In genomic region chr5:132854992-132855391, GRCh38 we compare ENCODE assay signal across 7 cellular contexts. TPM values are rescaled to one million over a fixed set of nuclear protein-coding genes. Genes with fewer than 3 reads are reported as not detected.
"Had no signal": no experiment of that assay in that cellular context is flagged by ENCODE, and none has a peak within 500 bp of the region (broad histone marks: within the 10 kb centered on the region; RNA-seq: fewer than 3 reads in every experiment).

No MANE protein-coding gene starts in this region.

RNA-seq across cellular contexts. Expression of gene GDF9, which starts 11.3 kb away (rescaled TPM):
- total RNA-seq: activated T-helper 2 cell treated with anti-CD3 and anti-CD28 coated beads, Interferon-gamma antibody, Interleukin-2, Interleukin-4, amounts not matched to agents 10 μg/mL and 5 μg/mL and 100 μg/mL, durations not matched to agents 14 hours and 24 hours and 36 hours; ascending aorta had no signal

RNA-seq across cellular contexts. Expression of gene SOWAHA, which starts 41.9 kb away (rescaled TPM):
- total RNA-seq: activated CD4-positive, alpha-beta T cell treated with anti-CD3 and anti-CD28 coated beads, Interleukin-2, amount 10 ng/mL, durations not matched to agents 7 days and 5 days; activated CD8-positive, alpha-beta T cell treated with anti-CD3 and anti-CD28 coated beads for 36 hours; activated naive CD8-positive, alpha-beta T cell treated with anti-CD3 and anti-CD28 coated beads, Interleukin-2, amount 10 ng/mL, durations not matched to agents 7 days and 5 days; ascending aorta; bronchial epithelial cell; cardiac muscle cell had no signal
- polyA plus RNA-seq: cardiac muscle cell had no signal
